ENCODE assay signal across 2 cellular contexts in the genomic region with DNA sequence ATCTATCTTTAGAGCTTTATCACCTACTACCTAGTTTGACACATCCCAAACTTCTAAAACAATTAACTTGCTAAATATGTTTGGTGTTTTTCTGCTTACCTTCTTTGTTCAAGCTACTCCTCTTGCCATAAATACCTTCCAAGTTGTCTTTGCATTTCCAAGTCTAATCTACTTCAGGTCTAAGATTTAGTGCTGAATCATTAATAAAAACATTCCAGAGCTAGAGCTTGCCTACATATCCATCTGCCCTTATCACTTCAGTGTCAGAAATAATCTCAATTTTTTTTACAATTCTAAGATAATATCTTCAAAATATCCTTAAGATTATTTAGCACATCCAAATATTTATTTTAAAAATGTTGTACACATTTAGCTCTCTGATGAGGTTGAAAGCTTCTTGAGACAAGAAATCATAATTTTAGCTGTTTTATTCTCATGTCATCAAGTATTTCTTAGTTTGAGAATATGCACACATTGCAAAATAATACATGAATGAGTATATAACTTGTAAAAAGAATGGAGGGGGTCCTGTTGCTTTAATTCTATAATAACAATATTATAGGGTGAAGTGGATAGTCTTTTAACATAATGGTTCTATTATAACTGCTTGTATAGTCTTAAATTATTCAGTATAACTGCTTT.
TF ChIP-seq lines count a peak whose summit lies in the region.

No MANE protein-coding gene starts in this region.

TF ChIP-seq in SK-N-SH, 30 proteins besides CTCF, POLR2A, EP300 and RAD21 (continued from another document):
- 0 out of 2 replicates have a peak, but pooled peaks have one; percentile 7 for TF ChIP-seq TCF12 (IDR thresholded peaks at IDR 0.05)
- TF ChIP-seq POLR2AphosphoS5 (IDR thresholded peaks at IDR 0.05; ENCODE audit: low read depth, low read length): no peak
- TF ChIP-seq MXI1 (IDR thresholded peaks at IDR 0.05; ENCODE audit: low read depth, low read length): no peak
- no peak for TF ChIP-seq MEF2A (IDR thresholded peaks at IDR 0.05; ENCODE audit: borderline replicate concordance, low read depth)
- TF ChIP-seq PBX3 (IDR thresholded peaks at IDR 0.05): peak; percentile 48; the same call in 1 of the 2 replicates
- no peak for TF ChIP-seq IRF3 (IDR thresholded peaks at IDR 0.05; ENCODE audit: low read depth, low read length)
- no peak for TF ChIP-seq MAX (IDR thresholded peaks at IDR 0.05; ENCODE audit: low read depth)
- TF ChIP-seq EZH2phosphoT487 (IDR thresholded peaks at IDR 0.05; ENCODE audit: borderline replicate concordance, low read depth): no peak

TF ChIP-seq in H1, 55 proteins besides CTCF, POLR2A, EP300 and RAD21 (continued from another document):
- TF ChIP-seq POLR2AphosphoS5 (IDR thresholded peaks at IDR 0.05; ENCODE audit: low read depth, low read length) (no peak), FOSL1 (IDR thresholded peaks at IDR 0.05; ENCODE audit: insufficient read depth, low read depth, low read length) (no peak), POU5F1 (IDR thresholded peaks at IDR 0.05; ENCODE audit: low read depth, low read length) (no peak), TAF7 (optimal IDR thresholded peaks at IDR 0.05; ENCODE audit: borderline replicate concordance, low read depth, low read length) (no peak), KDM4A (IDR thresholded peaks at IDR 0.05; ENCODE audit: low read depth, low read length, severe bottlenecking) (no peak), TBP (IDR thresholded peaks at IDR 0.05; ENCODE audit: low read depth, low read length) (no peak), GTF2F1 (IDR thresholded peaks at IDR 0.05; ENCODE audit: borderline replicate concordance, low read depth, low read length) (no peak), KDM1A (IDR thresholded peaks at IDR 0.05; ENCODE audit: borderline replicate concordance, low read length) (no peak), EGR1 (IDR thresholded peaks at IDR 0.05; ENCODE audit: borderline replicate concordance, low read depth, low read length) (no peak), USF2 (IDR thresholded peaks at IDR 0.05; ENCODE audit: low read length) (no peak), YY1 (IDR thresholded peaks at IDR 0.05; ENCODE audit: low read depth, low read length) (no peak)
- TF ChIP-seq, protein P1, sequence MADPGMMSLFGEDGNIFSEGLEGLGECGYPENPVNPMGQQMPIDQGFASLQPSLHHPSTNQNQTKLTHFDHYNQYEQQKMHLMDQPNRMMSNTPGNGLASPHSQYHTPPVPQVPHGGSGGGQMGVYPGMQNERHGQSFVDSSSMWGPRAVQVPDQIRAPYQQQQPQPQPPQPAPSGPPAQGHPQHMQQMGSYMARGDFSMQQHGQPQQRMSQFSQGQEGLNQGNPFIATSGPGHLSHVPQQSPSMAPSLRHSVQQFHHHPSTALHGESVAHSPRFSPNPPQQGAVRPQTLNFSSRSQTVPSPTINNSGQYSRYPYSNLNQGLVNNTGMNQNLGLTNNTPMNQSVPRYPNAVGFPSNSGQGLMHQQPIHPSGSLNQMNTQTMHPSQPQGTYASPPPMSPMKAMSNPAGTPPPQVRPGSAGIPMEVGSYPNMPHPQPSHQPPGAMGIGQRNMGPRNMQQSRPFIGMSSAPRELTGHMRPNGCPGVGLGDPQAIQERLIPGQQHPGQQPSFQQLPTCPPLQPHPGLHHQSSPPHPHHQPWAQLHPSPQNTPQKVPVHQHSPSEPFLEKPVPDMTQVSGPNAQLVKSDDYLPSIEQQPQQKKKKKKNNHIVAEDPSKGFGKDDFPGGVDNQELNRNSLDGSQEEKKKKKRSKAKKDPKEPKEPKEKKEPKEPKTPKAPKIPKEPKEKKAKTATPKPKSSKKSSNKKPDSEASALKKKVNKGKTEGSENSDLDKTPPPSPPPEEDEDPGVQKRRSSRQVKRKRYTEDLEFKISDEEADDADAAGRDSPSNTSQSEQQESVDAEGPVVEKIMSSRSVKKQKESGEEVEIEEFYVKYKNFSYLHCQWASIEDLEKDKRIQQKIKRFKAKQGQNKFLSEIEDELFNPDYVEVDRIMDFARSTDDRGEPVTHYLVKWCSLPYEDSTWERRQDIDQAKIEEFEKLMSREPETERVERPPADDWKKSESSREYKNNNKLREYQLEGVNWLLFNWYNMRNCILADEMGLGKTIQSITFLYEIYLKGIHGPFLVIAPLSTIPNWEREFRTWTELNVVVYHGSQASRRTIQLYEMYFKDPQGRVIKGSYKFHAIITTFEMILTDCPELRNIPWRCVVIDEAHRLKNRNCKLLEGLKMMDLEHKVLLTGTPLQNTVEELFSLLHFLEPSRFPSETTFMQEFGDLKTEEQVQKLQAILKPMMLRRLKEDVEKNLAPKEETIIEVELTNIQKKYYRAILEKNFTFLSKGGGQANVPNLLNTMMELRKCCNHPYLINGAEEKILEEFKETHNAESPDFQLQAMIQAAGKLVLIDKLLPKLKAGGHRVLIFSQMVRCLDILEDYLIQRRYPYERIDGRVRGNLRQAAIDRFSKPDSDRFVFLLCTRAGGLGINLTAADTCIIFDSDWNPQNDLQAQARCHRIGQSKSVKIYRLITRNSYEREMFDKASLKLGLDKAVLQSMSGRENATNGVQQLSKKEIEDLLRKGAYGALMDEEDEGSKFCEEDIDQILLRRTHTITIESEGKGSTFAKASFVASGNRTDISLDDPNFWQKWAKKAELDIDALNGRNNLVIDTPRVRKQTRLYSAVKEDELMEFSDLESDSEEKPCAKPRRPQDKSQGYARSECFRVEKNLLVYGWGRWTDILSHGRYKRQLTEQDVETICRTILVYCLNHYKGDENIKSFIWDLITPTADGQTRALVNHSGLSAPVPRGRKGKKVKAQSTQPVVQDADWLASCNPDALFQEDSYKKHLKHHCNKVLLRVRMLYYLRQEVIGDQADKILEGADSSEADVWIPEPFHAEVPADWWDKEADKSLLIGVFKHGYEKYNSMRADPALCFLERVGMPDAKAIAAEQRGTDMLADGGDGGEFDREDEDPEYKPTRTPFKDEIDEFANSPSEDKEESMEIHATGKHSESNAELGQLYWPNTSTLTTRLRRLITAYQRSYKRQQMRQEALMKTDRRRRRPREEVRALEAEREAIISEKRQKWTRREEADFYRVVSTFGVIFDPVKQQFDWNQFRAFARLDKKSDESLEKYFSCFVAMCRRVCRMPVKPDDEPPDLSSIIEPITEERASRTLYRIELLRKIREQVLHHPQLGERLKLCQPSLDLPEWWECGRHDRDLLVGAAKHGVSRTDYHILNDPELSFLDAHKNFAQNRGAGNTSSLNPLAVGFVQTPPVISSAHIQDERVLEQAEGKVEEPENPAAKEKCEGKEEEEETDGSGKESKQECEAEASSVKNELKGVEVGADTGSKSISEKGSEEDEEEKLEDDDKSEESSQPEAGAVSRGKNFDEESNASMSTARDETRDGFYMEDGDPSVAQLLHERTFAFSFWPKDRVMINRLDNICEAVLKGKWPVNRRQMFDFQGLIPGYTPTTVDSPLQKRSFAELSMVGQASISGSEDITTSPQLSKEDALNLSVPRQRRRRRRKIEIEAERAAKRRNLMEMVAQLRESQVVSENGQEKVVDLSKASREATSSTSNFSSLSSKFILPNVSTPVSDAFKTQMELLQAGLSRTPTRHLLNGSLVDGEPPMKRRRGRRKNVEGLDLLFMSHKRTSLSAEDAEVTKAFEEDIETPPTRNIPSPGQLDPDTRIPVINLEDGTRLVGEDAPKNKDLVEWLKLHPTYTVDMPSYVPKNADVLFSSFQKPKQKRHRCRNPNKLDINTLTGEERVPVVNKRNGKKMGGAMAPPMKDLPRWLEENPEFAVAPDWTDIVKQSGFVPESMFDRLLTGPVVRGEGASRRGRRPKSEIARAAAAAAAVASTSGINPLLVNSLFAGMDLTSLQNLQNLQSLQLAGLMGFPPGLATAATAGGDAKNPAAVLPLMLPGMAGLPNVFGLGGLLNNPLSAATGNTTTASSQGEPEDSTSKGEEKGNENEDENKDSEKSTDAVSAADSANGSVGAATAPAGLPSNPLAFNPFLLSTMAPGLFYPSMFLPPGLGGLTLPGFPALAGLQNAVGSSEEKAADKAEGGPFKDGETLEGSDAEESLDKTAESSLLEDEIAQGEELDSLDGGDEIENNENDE (IDR thresholded peaks at IDR 0.05; ENCODE audit: insufficient replicate concordance, low read length): no peak
